In genomic region chr11:34050967-34051348, GRCh38 we compare ENCODE assay signal across 1 cellular context.
TF ChIP-seq lines count a peak whose summit lies in the region.

No MANE protein-coding gene starts in this region.

TF ChIP-seq in A549, 52 proteins besides CTCF, POLR2A, EP300 and RAD21 (continued from another document):
- TF ChIP-seq TP53 (CRISPR knock-in tag; IDR thresholded peaks at IDR 0.05) (no peak), MYC (IDR thresholded peaks at IDR 0.05; ENCODE audit: borderline replicate concordance, low read length) (no peak), JUN (IDR thresholded peaks at IDR 0.05) (no peak), HOXA7 (CRISPR knock-in tag; IDR thresholded peaks at IDR 0.05) (no peak)
TF ChIP-seq in A549: peak in this region for 0.
